In genomic region chr2:111667542-111668273, GRCh38 we compare ENCODE assay signal across 9 cellular contexts.
DNase-seq lines count a peak whose midpoint lies in the region; ATAC-seq and TF ChIP-seq lines count a peak whose summit lies in the region.
"Had no signal": no experiment of that assay in that cellular context is flagged by ENCODE, and none has a peak within 500 bp of the region (broad histone marks: within the 10 kb centered on the region; RNA-seq: fewer than 3 reads in every experiment).

No MANE protein-coding gene starts in this region.

- no peaks in the 10 kb centered on the region for H3K27me3 ChIP-seq in CD8-positive, alpha-beta memory T cell (ENCODE audit: insufficient read depth, low read length, poor library complexity, severe bottlenecking)

- no peaks in the 10 kb centered on the region for H3K36me3 ChIP-seq in CD8-positive, alpha-beta memory T cell (ENCODE audit: insufficient read depth, low read length)

- H3K27ac ChIP-seq in CD8-positive, alpha-beta memory T cell (ENCODE audit: low read depth, low read length): no peak overlapping the region

- POLR2A ChIA-PET in activated CD4-positive, alpha-beta memory T cell treated with anti-CD3 and anti-CD28 coated beads for 36 hours (lab: Charles Lee): no interaction called here
- POLR2A ChIA-PET in CD8-positive, alpha-beta memory T cell (lab: Charles Lee): no interaction called here

- H3K36me3 Mint-ChIP-seq in activated CD4-positive, alpha-beta memory T cell treated with anti-CD3 and anti-CD28 coated beads for 36 hours: no peaks in the 10 kb centered on the region
- H3K36me3 Mint-ChIP-seq in CD8-positive, alpha-beta memory T cell: no peaks in the 10 kb centered on the region
- H3K36me3 Mint-ChIP-seq: natural killer cell had no signal

- H3K27me3 Mint-ChIP-seq in activated CD4-positive, alpha-beta memory T cell treated with anti-CD3 and anti-CD28 coated beads for 36 hours: peaks cover 15% of the 10 kb centered on the region
- H3K27me3 Mint-ChIP-seq in CD8-positive, alpha-beta memory T cell: peaks cover 5 to 7% of the 10 kb centered on the region in 2 donors

- H3K9me3 ChIP-seq in CD8-positive, alpha-beta memory T cell (ENCODE audit: low read length): no peaks in the 10 kb centered on the region

- CTCF ChIA-PET in activated CD4-positive, alpha-beta memory T cell treated with anti-CD3 and anti-CD28 coated beads for 36 hours (lab: Charles Lee): interaction anchor here (0.7 kb wide), 1 partner anchor 10 kb away, joined by 3 read pairs; no protein-coding TSS in a partner anchor
- CTCF ChIA-PET in CD8-positive, alpha-beta memory T cell (lab: Charles Lee): no interaction called here

- peak; percentile 14 for TF ChIP-seq CTCF in GM13976 (IDR thresholded peaks at IDR 0.05; ENCODE audit: borderline replicate concordance, control extremely low read depth, extremely low read depth, insufficient read depth, missing control alignments)
- TF ChIP-seq CTCF in fibroblast of mammary gland (conservative IDR thresholded peaks at IDR 0.05; ENCODE audit: control insufficient read depth, insufficient read depth, low read depth, low read length): peak; percentile 57

- H3K4me3 ChIP-seq in fibroblast of mammary gland (ENCODE audit: control insufficient read depth, low read depth, low read length): no peak overlapping the region
- H3K4me3 ChIP-seq in CD8-positive, alpha-beta memory T cell (ENCODE audit: low read length): no peak overlapping the region

- in situ Hi-C loops in GM13976 (cut with MboI; ENCODE audit: low sequenced_read_pairs, unreplicated experiment): no loop called here

- no peak for ATAC-seq in GM21526 (IDR thresholded peaks at IDR 0.05; ENCODE audit: low FRiP score, unreplicated experiment)

- no peaks in the 10 kb centered on the region for H3K4me1 ChIP-seq in CD8-positive, alpha-beta memory T cell (ENCODE audit: insufficient read depth, low read length)

- H3K4me1 Mint-ChIP-seq in activated CD4-positive, alpha-beta memory T cell treated with anti-CD3 and anti-CD28 coated beads for 36 hours (ENCODE audit: low read depth): peaks cover 12% of the 10 kb centered on the region
- peaks cover 3 to 6% (median 4%) of the 10 kb centered on the region in 3 donors for H3K4me1 Mint-ChIP-seq in CD8-positive, alpha-beta memory T cell
- H3K4me1 Mint-ChIP-seq: natural killer cell had no signal

- no peak overlapping the region for H3K4me3 Mint-ChIP-seq in activated CD4-positive, alpha-beta memory T cell treated with anti-CD3 and anti-CD28 coated beads for 36 hours
- no peak overlapping the region for H3K4me3 Mint-ChIP-seq in CD8-positive, alpha-beta memory T cell
- H3K4me3 Mint-ChIP-seq: natural killer cell had no signal

- H3K27ac Mint-ChIP-seq in activated CD4-positive, alpha-beta memory T cell treated with anti-CD3 and anti-CD28 coated beads for 36 hours: no peak overlapping the region
- H3K27ac Mint-ChIP-seq in CD8-positive, alpha-beta memory T cell: no peak overlapping the region
- H3K27ac Mint-ChIP-seq: natural killer cell had no signal

- intact Hi-C loops in activated CD4-positive, alpha-beta memory T cell treated with anti-CD3 and anti-CD28 coated beads for 36 hours (cut with micrococcal nuclease): no loop called here

- no peaks in the 10 kb centered on the region for H3K9me3 Mint-ChIP-seq in activated CD4-positive, alpha-beta memory T cell treated with anti-CD3 and anti-CD28 coated beads for 36 hours
- H3K9me3 Mint-ChIP-seq in CD8-positive, alpha-beta memory T cell: no peaks in the 10 kb centered on the region
- H3K9me3 Mint-ChIP-seq: natural killer cell had no signal

- DNase-seq in GM13976 (ENCODE audit: low spot score): no peak
- DNase-seq in RPMI8226: peak; percentile 28
- DNase-seq in fibroblast of mammary gland (ENCODE audit: low read depth): peak; percentile 78
- peak; percentile 82 for DNase-seq in renal cortical epithelial cell (ENCODE audit: low read depth)
- no peak for DNase-seq in activated CD4-positive, alpha-beta memory T cell treated with anti-CD3 and anti-CD28 coated beads for 36 hours
- no peak for DNase-seq in hippocampal formation (lab: John Stamatoyannopoulos, UW)
- DNase-seq in CD8-positive, alpha-beta memory T cell: no peak
- DNase-seq: natural killer cell had no signal

Comparison
In these comparisons a context has a peak if more than half of its experiments do, and no peak if none do; other contexts are left out.
1. DNase-seq: peak in RPMI8226 (single experiment), fibroblast of mammary gland (single experiment) and renal cortical epithelial cell (single experiment); none in GM13976 (single experiment), activated CD4-positive, alpha-beta memory T cell treated with anti-CD3 and anti-CD28 coated beads for 36 hours (single experiment), hippocampal formation (0 of 2) and CD8-positive, alpha-beta memory T cell (0 of 5).